In genomic region chr22:49108636-49109315, GRCh38 we compare ENCODE assay signal across 23 cellular contexts.
"Had no signal": no experiment of that assay in that cellular context is flagged by ENCODE, and none has a peak within 500 bp of the region (broad histone marks: within the 10 kb centered on the region; RNA-seq: fewer than 3 reads in every experiment).

No MANE protein-coding gene starts in this region.

- H3K79me2 ChIP-seq: hepatocyte had no signal

- H3K4me1 ChIP-seq: colonic mucosa, esophagus muscularis mucosa, foreskin keratinocyte, gastroesophageal sphincter, heart left ventricle, left ventricle myocardium inferior, lower lobe of right lung, pancreas, right lobe of liver, suprapubic skin, transverse colon had no signal

- DNase-seq: colonic mucosa; effector CD8-positive, alpha-beta T cell; foreskin keratinocyte; heart left ventricle; left colon; left ventricle myocardium inferior; lower lobe of right lung; mucosa of descending colon; naive B cell; pancreas; stimulated activated CD4-positive, alpha-beta T cell treated with anti-CD3 and anti-CD28 coated beads, Interleukin-12 subunit alpha, Interleukin-12 subunit beta, amount 100 ng/mL, for 4 hours; stimulated activated CD4-positive, alpha-beta T cell treated with anti-CD3 and anti-CD28 coated beads, Interleukin-1b, Interleukin-23, amount 100 ng/mL, for 48 hours; stimulated activated CD4-positive, alpha-beta T cell treated with anti-CD3 and anti-CD28 coated beads, Interleukin-4, amount 100 ng/mL, for 1 hour; stimulated activated CD8-positive, alpha-beta memory T cell treated with anti-CD3 and anti-CD28 coated beads, Interleukin-4, amount 100 ng/mL, for 48 hours; stimulated activated naive CD4-positive, alpha-beta T cell; stimulated activated naive CD8-positive, alpha-beta T cell treated with anti-CD3 and anti-CD28 coated beads, Interleukin-15, amount 100 ng/mL, for 72 hours; transverse colon had no signal

- H3K4me3 ChIP-seq: colonic mucosa, esophagus muscularis mucosa, gastroesophageal sphincter, heart left ventricle, hepatocyte, left ventricle myocardium inferior, lower lobe of right lung, mucosa of descending colon, pancreas, right lobe of liver, smooth muscle cell, suprapubic skin, transverse colon had no signal

- H3K4me2 ChIP-seq: hepatocyte, smooth muscle cell had no signal

- H2AFZ ChIP-seq: hepatocyte had no signal

- H3K36me3 ChIP-seq: colonic mucosa, esophagus muscularis mucosa, gastroesophageal sphincter, heart left ventricle, left ventricle myocardium inferior, lower lobe of right lung, pancreas, right lobe of liver, suprapubic skin, transverse colon had no signal

- ATAC-seq: foreskin keratinocyte; gastroesophageal sphincter; heart left ventricle; left colon; mucosa of descending colon; pancreas; right lobe of liver; stimulated activated naive CD8-positive, alpha-beta T cell treated with anti-CD3 and anti-CD28 coated beads, Interleukin-15, amount 100 ng/mL, for 72 hours had no signal

- H3K27me3 ChIP-seq: colonic mucosa, foreskin keratinocyte, hepatocyte, pancreas, right lobe of liver had no signal

- H3K27ac ChIP-seq: colonic mucosa, esophagus muscularis mucosa, foreskin keratinocyte, gastroesophageal sphincter, heart left ventricle, hepatocyte, left ventricle myocardium inferior, lower lobe of right lung, pancreas, right lobe of liver, suprapubic skin, transverse colon had no signal

- H3K9me3 ChIP-seq: colonic mucosa, esophagus muscularis mucosa, gastroesophageal sphincter, heart left ventricle, left ventricle myocardium inferior, lower lobe of right lung, mucosa of descending colon, pancreas, right lobe of liver, suprapubic skin, transverse colon had no signal
